In the genomic region with DNA sequence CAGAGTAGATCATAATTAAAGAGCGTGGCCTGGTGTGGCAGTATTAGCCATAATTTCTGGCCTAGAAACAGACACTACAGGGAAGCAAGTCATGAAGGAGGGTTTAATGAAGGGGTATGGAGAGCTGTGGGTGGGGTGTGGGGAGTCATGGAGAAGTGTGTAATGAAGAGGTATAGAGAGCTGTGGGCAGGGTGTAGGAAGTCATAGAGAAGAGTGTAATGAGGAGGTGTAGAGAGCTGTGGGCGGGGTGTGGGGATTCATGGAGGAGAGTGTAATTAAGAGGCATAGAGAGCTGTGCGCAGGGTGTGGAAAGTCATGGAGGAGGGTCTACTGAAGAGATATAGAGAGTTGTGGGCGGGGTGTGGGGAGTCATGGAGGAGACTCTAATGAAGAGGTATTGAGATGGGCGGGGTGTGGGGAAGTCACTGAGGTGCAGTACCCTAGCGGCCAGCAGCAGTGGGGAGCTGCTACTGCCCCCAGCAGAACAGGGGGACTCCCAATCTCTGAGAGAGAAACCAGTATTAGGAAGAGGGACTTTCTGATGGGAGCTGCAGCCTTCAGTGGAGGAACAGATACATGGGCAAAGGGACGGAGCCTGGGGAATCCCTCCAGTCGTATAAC, we compare ENCODE assay signal across 19 cellular contexts.
A peak's percentile ranks its signal among the peaks of the same experiment; 100 is the strongest.
DNase-seq lines count a peak whose midpoint lies in the region; ATAC-seq, FAIRE-seq and TF ChIP-seq lines count a peak whose summit lies in the region.
"Had no signal": no experiment of that assay in that cellular context is flagged by ENCODE, and none has a peak within 500 bp of the region (broad histone marks: within the 10 kb centered on the region; RNA-seq: fewer than 3 reads in every experiment).

No MANE protein-coding gene starts in this region.

- H3K27me3 ChIP-seq in GM12878 (replicated peaks in 1 of 2; ENCODE audit: control insufficient read depth in 2 of 2, insufficient read depth in 2 of 2, low read length in 1 of 2): no peaks in the 10 kb centered on the region
- H3K27me3 ChIP-seq in mesendoderm (ENCODE audit: insufficient read depth, low read length, poor library complexity): no peaks in the 10 kb centered on the region
- H3K27me3 ChIP-seq in colonic mucosa: no peaks in the 10 kb centered on the region

- TF ChIP-seq CTCF in GM12865 (IDR thresholded peaks at IDR 0.05; ENCODE audit: insufficient read depth, low read depth, low read length, missing control alignments): no peak
- TF ChIP-seq CTCF in GM12878 (IDR thresholded peaks at IDR 0.05 in 2 of 3, conservative IDR thresholded peaks at IDR 0.05 in 1 of 3; ENCODE audit: control insufficient read depth in 2 of 3, extremely low read depth in 1 of 3, insufficient read depth in 1 of 3, low read depth in 3 of 3, low read length in 3 of 3): no peak
- no peak for TF ChIP-seq CTCF in colonic mucosa (IDR thresholded peaks at IDR 0.05)

- DNase-seq in GM12865 (ENCODE audit: low read depth) (peak; percentile 24), GM12878 (ENCODE audit: low read depth, low spot score) (no peak), mesendoderm (no peak), colonic mucosa (no peak)
- no peak for DNase-seq in stimulated activated naive B cell treated with anti-CD40 and anti-IgM and Interleukin-4, amounts not matched to agents 10 μg/mL and 1 μg/mL and 100 μg/mL, for 72 hours
- DNase-seq in activated naive CD4-positive, alpha-beta T cell treated with anti-CD3 and anti-CD28 coated beads, Interleukin-2, amount 10 ng/mL, durations not matched to agents 7 days and 5 days: no peak
- DNase-seq: ACHN; Caco-2; CD4-positive, alpha-beta T cell; DMS153; DMS79; GDM1; H9; KG1 had no signal

- SMC1A ChIA-PET in GM12878 (lab: Charles Lee; ENCODE audit: uncharacterized antibody, unreplicated experiment): no interaction called here

- no peak overlapping the region for H2BK120ac ChIP-seq in mesendoderm (ENCODE audit: low read depth, low read length)

- no peak overlapping the region for H4K8ac ChIP-seq in mesendoderm (ENCODE audit: low read depth, low read length)

- no peak for TF ChIP-seq POLR2A in GM12878 (IDR thresholded peaks at IDR 0.05; ENCODE audit: low read depth, low read length)

- no peaks in the 10 kb centered on the region for H3K36me3 Mint-ChIP-seq in stimulated activated naive B cell treated with anti-CD40 and anti-IgM and Interleukin-4, amounts not matched to agents 10 μg/mL and 1 μg/mL and 100 μg/mL, for 72 hours
- H3K36me3 Mint-ChIP-seq in activated naive CD4-positive, alpha-beta T cell treated with anti-CD3 and anti-CD28 coated beads, Interleukin-2, amount 10 ng/mL, durations not matched to agents 7 days and 5 days: no peaks in the 10 kb centered on the region
- H3K36me3 Mint-ChIP-seq: IgD-negative memory B cell had no signal

- CTCF ChIA-PET in GM12878 (lab: Yijun Ruan, JAX): interaction anchor here (1.1 to 1.8 kb wide), 2 partner anchors 37 to 505 kb away, joined by 3 to 6 read pairs; no protein-coding TSS in a partner anchor
- CTCF ChIA-PET in activated naive CD4-positive, alpha-beta T cell treated with anti-CD3 and anti-CD28 coated beads, Interleukin-2, amount 10 ng/mL, durations not matched to agents 7 days and 5 days (lab: Charles Lee): no interaction called here

- in situ Hi-C loops in GM12878 (cut with MboI): no loop called here

- H4K5ac ChIP-seq in mesendoderm (ENCODE audit: low read length): no peak overlapping the region

- ATAC-seq in HG02610 (IDR thresholded peaks at IDR 0.05; ENCODE audit: unreplicated experiment) (peak; percentile 54), GM12878 (peak; percentile 84)
- ATAC-seq in stimulated activated naive B cell treated with anti-CD40 and anti-IgM and Interleukin-4, amounts not matched to agents 10 μg/mL and 1 μg/mL and 100 μg/mL, for 72 hours (replicated peaks): peak; percentile 27 to 49

- H3K79me2 ChIP-seq in GM12878 (ENCODE audit: control insufficient read depth, insufficient read depth, low read length): no peaks in the 10 kb centered on the region
- no peaks in the 10 kb centered on the region for H3K79me2 ChIP-seq in mesendoderm (ENCODE audit: control insufficient read depth, insufficient read depth, low read length)

- no peaks in the 10 kb centered on the region; the same call in 2 of the 3 replicates for H3K9me3 ChIP-seq in GM12878 (replicated peaks; ENCODE audit: control insufficient read depth, insufficient read depth, low read length)
- no peaks in the 10 kb centered on the region for H3K9me3 ChIP-seq in colonic mucosa
- H3K9me3 ChIP-seq: Caco-2 had no signal

- H3K27me3 Mint-ChIP-seq in stimulated activated naive B cell treated with anti-CD40 and anti-IgM and Interleukin-4, amounts not matched to agents 10 μg/mL and 1 μg/mL and 100 μg/mL, for 72 hours: no peaks in the 10 kb centered on the region
- H3K27me3 Mint-ChIP-seq in activated naive CD4-positive, alpha-beta T cell treated with anti-CD3 and anti-CD28 coated beads, Interleukin-2, amount 10 ng/mL, durations not matched to agents 7 days and 5 days: no peaks in the 10 kb centered on the region
- H3K27me3 Mint-ChIP-seq: IgD-negative memory B cell had no signal

- H3K79me1 ChIP-seq in mesendoderm (ENCODE audit: low read length): no peaks in the 10 kb centered on the region

- POLR2A ChIA-PET in GM12878 (lab: Charles Lee): no interaction called here

- no peak overlapping the region for H3K56ac ChIP-seq in mesendoderm (ENCODE audit: low read length)

- no peak overlapping the region for H3K18ac ChIP-seq in mesendoderm (ENCODE audit: low read length)

- no peak for FAIRE-seq in GM12878 (lab: Jason Lieb, UNC)
- FAIRE-seq: H1, HepG2 had no signal

- H2AFZ ChIP-seq in GM12878 (ENCODE audit: control insufficient read depth, low read depth, low read length): no peak overlapping the region

- no peak overlapping the region for H2BK5ac ChIP-seq in mesendoderm (ENCODE audit: low read length)

- H3K4me2 ChIP-seq in GM12878 (ENCODE audit: control insufficient read depth, insufficient read depth) (peak overlapping the region; percentile 7; the same call in 1 of the 2 replicates), mesendoderm (ENCODE audit: low read length) (no peak overlapping the region)

- no peak overlapping the region for H3K4me3 Mint-ChIP-seq in stimulated activated naive B cell treated with anti-CD40 and anti-IgM and Interleukin-4, amounts not matched to agents 10 μg/mL and 1 μg/mL and 100 μg/mL, for 72 hours
- no peak overlapping the region for H3K4me3 Mint-ChIP-seq in activated naive CD4-positive, alpha-beta T cell treated with anti-CD3 and anti-CD28 coated beads, Interleukin-2, amount 10 ng/mL, durations not matched to agents 7 days and 5 days
- H3K4me3 Mint-ChIP-seq: CD4-positive, alpha-beta T cell; H9; IgD-negative memory B cell had no signal

- no peak overlapping the region for H2AK5ac ChIP-seq in mesendoderm (ENCODE audit: low read length)

- intact Hi-C loops in GM12878 (cut with micrococcal nuclease; ENCODE audit: unreplicated experiment): no loop called here
- intact Hi-C loops in colonic mucosa (cut with DNase I): no loop called here

- H3K4me3 ChIP-seq in GM12865 (ENCODE audit: low read depth, low read length) (no peak overlapping the region), GM12878 (no peak overlapping the region), mesendoderm (ENCODE audit: low read length) (no peak overlapping the region), colonic mucosa (no peak overlapping the region)

- H3K9ac ChIP-seq in GM12878 (ENCODE audit: control insufficient read depth, insufficient read depth, low read length) (no peak overlapping the region), mesendoderm (ENCODE audit: low read length) (no peak overlapping the region), colonic mucosa (ENCODE audit: low read depth in 2 of 2, low read length in 2 of 2) (no peak overlapping the region)

- no peak for TF ChIP-seq EP300 in GM12878 (IDR thresholded peaks at IDR 0.05; ENCODE audit: borderline replicate concordance in 1 of 2, control insufficient read depth in 1 of 2, low read depth in 2 of 2, low read length in 2 of 2)

- H3K4ac ChIP-seq in mesendoderm (ENCODE audit: low read depth, low read length): no peak overlapping the region

- H3K4me1 Mint-ChIP-seq in stimulated activated naive B cell treated with anti-CD40 and anti-IgM and Interleukin-4, amounts not matched to agents 10 μg/mL and 1 μg/mL and 100 μg/mL, for 72 hours: peaks cover 3 to 17% of the 10 kb centered on the region in 2 donors
- H3K4me1 Mint-ChIP-seq in activated naive CD4-positive, alpha-beta T cell treated with anti-CD3 and anti-CD28 coated beads, Interleukin-2, amount 10 ng/mL, durations not matched to agents 7 days and 5 days: no peaks in the 10 kb centered on the region
- H3K4me1 Mint-ChIP-seq: H9, IgD-negative memory B cell had no signal

- no peak for TF ChIP-seq RAD21 in GM12878 (IDR thresholded peaks at IDR 0.05; ENCODE audit: insufficient read depth, low read depth, low read length)

- 30% methylated on average over 8 of the region's 8 CpGs for WGBS in GM12878 (ENCODE audit: insufficient coverage, insufficient replicate concordance, low lambda C conversion rate, missing lambda C conversion rate)
- WGBS in mesendoderm (ENCODE audit: extremely low coverage, insufficient coverage, low lambda C conversion rate): no CpG with 5 or more reads among the region's 8 CpGs

- H3K27ac Mint-ChIP-seq in stimulated activated naive B cell treated with anti-CD40 and anti-IgM and Interleukin-4, amounts not matched to agents 10 μg/mL and 1 μg/mL and 100 μg/mL, for 72 hours: no peak overlapping the region
- no peak overlapping the region for H3K27ac Mint-ChIP-seq in activated naive CD4-positive, alpha-beta T cell treated with anti-CD3 and anti-CD28 coated beads, Interleukin-2, amount 10 ng/mL, durations not matched to agents 7 days and 5 days
- H3K27ac Mint-ChIP-seq: CD4-positive, alpha-beta T cell; H9; IgD-negative memory B cell had no signal

- RAD21 ChIA-PET in GM12878 (lab: Charles Lee; ENCODE audit: unreplicated experiment): interaction anchor here (0.8 to 1.6 kb wide), 3 partner anchors 37 to 321 kb away, joined by 3 to 5 read pairs (median 4); no protein-coding TSS in a partner anchor

- no peaks in the 10 kb centered on the region for H3K36me3 ChIP-seq in GM12878 (ENCODE audit: control insufficient read depth in 2 of 2, insufficient read depth in 2 of 2, low read length in 1 of 2)
- H3K36me3 ChIP-seq in mesendoderm (ENCODE audit: control insufficient read depth, insufficient read depth, low read length): no peaks in the 10 kb centered on the region
- no peaks in the 10 kb centered on the region for H3K36me3 ChIP-seq in colonic mucosa

- H3K27ac ChIP-seq in GM12878 (ENCODE audit: control insufficient read depth, insufficient read depth): no peak overlapping the region
- H3K27ac ChIP-seq in mesendoderm (ENCODE audit: low read depth, low read length): no peak overlapping the region
- H3K27ac ChIP-seq in colonic mucosa: no peak overlapping the region
- H3K27ac ChIP-seq: C4-2B had no signal

- H3K23ac ChIP-seq in mesendoderm (ENCODE audit: low read length): no peak overlapping the region

- peaks cover 0 to 3% of the 10 kb centered on the region in 2 donors for H3K9me3 Mint-ChIP-seq in stimulated activated naive B cell treated with anti-CD40 and anti-IgM and Interleukin-4, amounts not matched to agents 10 μg/mL and 1 μg/mL and 100 μg/mL, for 72 hours
- no peaks in the 10 kb centered on the region for H3K9me3 Mint-ChIP-seq in activated naive CD4-positive, alpha-beta T cell treated with anti-CD3 and anti-CD28 coated beads, Interleukin-2, amount 10 ng/mL, durations not matched to agents 7 days and 5 days
- H3K9me3 Mint-ChIP-seq: CD4-positive, alpha-beta T cell had no signal

- BruUV-seq in GM12878 (replicated peaks; lab: Mats Ljungman, UMichigan): no TSS peak

- H2BK15ac ChIP-seq in mesendoderm (replicated peaks; ENCODE audit: low read depth): no peak overlapping the region

- no peaks in the 10 kb centered on the region for H4K20me1 ChIP-seq in GM12878 (ENCODE audit: control insufficient read depth, insufficient read depth)

- no peaks in the 10 kb centered on the region; the same call in 1 of the 2 replicates for H3K4me1 ChIP-seq in GM12878 (ENCODE audit: control insufficient read depth, insufficient read depth, low read length)
- no peaks in the 10 kb centered on the region for H3K4me1 ChIP-seq in mesendoderm (ENCODE audit: control insufficient read depth, low read depth, low read length)
- no peaks in the 10 kb centered on the region for H3K4me1 ChIP-seq in colonic mucosa
- H3K4me1 ChIP-seq: Caco-2 had no signal
